22 cellular contexts compared by ENCODE assay signal in the genomic region with DNA sequence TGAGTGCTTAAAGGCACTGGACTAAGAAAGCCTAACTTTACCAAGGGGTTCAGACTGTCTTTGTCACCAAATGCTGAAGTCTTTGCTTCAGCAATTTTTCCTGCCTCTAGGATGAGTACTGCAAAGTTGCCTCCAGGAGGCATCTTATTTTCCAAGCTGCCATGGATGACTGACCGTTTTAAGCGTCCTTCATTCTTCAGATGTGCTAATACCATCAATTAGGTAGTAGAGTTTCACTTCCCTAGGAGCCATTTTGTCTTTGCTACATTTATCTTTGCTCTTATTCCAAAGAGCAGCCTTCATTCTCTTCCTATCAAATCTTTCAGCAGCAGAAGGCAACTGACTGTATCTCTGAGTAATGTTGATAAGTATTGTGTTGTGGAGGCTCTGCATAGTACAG.
DNase-seq lines count a peak whose midpoint lies in the region; ATAC-seq, FAIRE-seq and TF ChIP-seq lines count a peak whose summit lies in the region.
"Had no signal": no experiment of that assay in that cellular context is flagged by ENCODE, and none has a peak within 500 bp of the region (broad histone marks: within the 10 kb centered on the region; RNA-seq: fewer than 3 reads in every experiment).

No MANE protein-coding gene starts in this region.

- CTCF ChIA-PET in GM12878 (lab: Yijun Ruan, JAX): no interaction called here

- in situ Hi-C loops in GM12878 (cut with MboI) (no loop called here), GM13977 (cut with MboI; ENCODE audit: low pct_unique_long_range_greater_than_20kb, low sequenced_read_pairs, unreplicated experiment) (no loop called here)

- H3K4me3 ChIP-seq in GM12878 (no peak overlapping the region), small intestine (ENCODE audit: low read depth in 1 of 2, low read length in 2 of 2) (no peak overlapping the region), tibial nerve (no peak overlapping the region)
- H3K4me3 ChIP-seq: A549; BLaER1 treated with 17β-estradiol and CSF1 and Interleukin-3, amounts not matched to agents 10 nM and 100 nM; GM23248 had no signal

- H3K9me3 ChIP-seq in GM12878 (replicated peaks; ENCODE audit: control insufficient read depth, insufficient read depth, low read length) (no peaks in the 10 kb centered on the region), small intestine (ENCODE audit: control insufficient read depth, low read depth) (no peaks in the 10 kb centered on the region), tibial nerve (no peaks in the 10 kb centered on the region)
- H3K9me3 ChIP-seq: A549, BE2C had no signal

- TF ChIP-seq POLR2A in GM12878 (IDR thresholded peaks at IDR 0.05; ENCODE audit: low read depth, low read length): no peak
- no peak for TF ChIP-seq POLR2A in tibial nerve (IDR thresholded peaks at IDR 0.05)

- TF ChIP-seq EP300 in GM12878 (IDR thresholded peaks at IDR 0.05; ENCODE audit: borderline replicate concordance in 1 of 2, control insufficient read depth in 1 of 2, low read depth in 2 of 2, low read length in 2 of 2) (no peak), tibial nerve (IDR thresholded peaks at IDR 0.05) (no peak)

- intact Hi-C loops in GM12878 (cut with micrococcal nuclease; ENCODE audit: unreplicated experiment): no loop called here

- H3K36me3 ChIP-seq in GM12878 (ENCODE audit: control insufficient read depth in 2 of 2, insufficient read depth in 2 of 2, low read length in 1 of 2) (no peaks in the 10 kb centered on the region), small intestine (ENCODE audit: control insufficient read depth in 2 of 2, insufficient read depth in 2 of 2, low read length in 2 of 2) (no peaks in the 10 kb centered on the region), tibial nerve (no peaks in the 10 kb centered on the region)
- H3K36me3 ChIP-seq: BE2C; BLaER1 treated with 17β-estradiol and CSF1 and Interleukin-3, amounts not matched to agents 10 nM and 100 nM had no signal

- no peaks in the 10 kb centered on the region for H4K20me1 ChIP-seq in GM12878 (ENCODE audit: control insufficient read depth, insufficient read depth)
- H4K20me1 ChIP-seq: BLaER1 treated with 17β-estradiol and CSF1 and Interleukin-3, amounts not matched to agents 10 nM and 100 nM had no signal

- H3K4me1 ChIP-seq in GM12878 (ENCODE audit: control insufficient read depth, insufficient read depth, low read length) (no peaks in the 10 kb centered on the region), small intestine (ENCODE audit: control insufficient read depth in 2 of 2, insufficient read depth in 1 of 2, low read depth in 1 of 2, low read length in 1 of 2) (no peaks in the 10 kb centered on the region), tibial nerve (no peaks in the 10 kb centered on the region)
- H3K4me1 ChIP-seq: A549, BE2C had no signal

- POLR2A ChIA-PET in GM12878 (lab: Charles Lee): no interaction called here

- DNase-seq in NOMO-1 treated with DMSO at 0.1 percent for 48 hours (lab: John Stamatoyannopoulos, UW; ENCODE audit: unreplicated experiment) (peak; percentile 4), NOMO-1 (lab: John Stamatoyannopoulos, UW; ENCODE audit: unreplicated experiment in 2 of 2) (no peak), GM12878 (ENCODE audit: low read depth, low spot score) (no peak), small intestine (peak; percentile 23), tibial nerve (ENCODE audit: low spot score in 2 of 2) (no peak), GM13977 (ENCODE audit: low spot score) (no peak)
- DNase-seq: 8988T; ACHN; AML-193; BE2C; Calu3; CD4-positive, alpha-beta memory T cell; COR-L47; DMS153; DND-41; GM23248; H7; HCEC 1CT had no signal

- RAD21 ChIA-PET in GM12878 (lab: Charles Lee; ENCODE audit: unreplicated experiment): no interaction called here

- ATAC-seq in GM12878: no peak
- ATAC-seq: A549 had no signal

- 0% methylated on average over 2 of the region's 2 CpGs for WGBS in GM12878 (ENCODE audit: insufficient coverage, insufficient replicate concordance, low lambda C conversion rate, missing lambda C conversion rate)
- 42 to 84% (median 84%) methylated on average over 2 of the region's 2 CpGs for WGBS in small intestine, 3 donors
- 88 to 94% methylated on average over 2 of the region's 2 CpGs for WGBS in tibial nerve, 2 donors

- H3K27me3 ChIP-seq in GM12878 (replicated peaks in 1 of 2; ENCODE audit: control insufficient read depth in 2 of 2, insufficient read depth in 2 of 2, low read length in 1 of 2): no peaks in the 10 kb centered on the region
- H3K27me3 ChIP-seq in small intestine (ENCODE audit: control insufficient read depth in 2 of 2, insufficient read depth in 2 of 2, low read length in 2 of 2): no peaks in the 10 kb centered on the region
- H3K27me3 ChIP-seq in tibial nerve: no peaks in the 10 kb centered on the region
- H3K27me3 ChIP-seq: BE2C had no signal

- no peaks in the 10 kb centered on the region for H3K79me2 ChIP-seq in GM12878 (ENCODE audit: control insufficient read depth, insufficient read depth, low read length)

- TF ChIP-seq RAD21 in GM12878 (IDR thresholded peaks at IDR 0.05; ENCODE audit: insufficient read depth, low read depth, low read length): no peak

- BruUV-seq in GM12878 (replicated peaks; lab: Mats Ljungman, UMichigan): no TSS peak

- TF ChIP-seq CTCF in GM12878 (IDR thresholded peaks at IDR 0.05 in 2 of 3, conservative IDR thresholded peaks at IDR 0.05 in 1 of 3; ENCODE audit: control insufficient read depth in 2 of 3, extremely low read depth in 1 of 3, insufficient read depth in 1 of 3, low read depth in 3 of 3, low read length in 3 of 3): no peak
- TF ChIP-seq CTCF in tibial nerve (IDR thresholded peaks at IDR 0.05): no peak
- no peak for TF ChIP-seq CTCF in GM13977 (IDR thresholded peaks at IDR 0.05; ENCODE audit: extremely low read depth, insufficient read depth, missing control alignments)

- no peak overlapping the region for H3K4me2 ChIP-seq in GM12878 (ENCODE audit: control insufficient read depth, insufficient read depth)
- H3K4me2 ChIP-seq: A549; BLaER1 treated with 17β-estradiol and CSF1 and Interleukin-3, amounts not matched to agents 10 nM and 100 nM had no signal

- H2AFZ ChIP-seq in GM12878 (ENCODE audit: control insufficient read depth, low read depth, low read length): no peak overlapping the region
- H2AFZ ChIP-seq: GM23248 had no signal

- SMC1A ChIA-PET in GM12878 (lab: Charles Lee; ENCODE audit: uncharacterized antibody, unreplicated experiment): no interaction called here

- FAIRE-seq in GM12878 (lab: Jason Lieb, UNC) (no peak), small intestine (lab: Jason Lieb, UNC) (no peak)
- FAIRE-seq: A549, G401.6, H1 had no signal

- H3K27ac ChIP-seq in GM12878 (ENCODE audit: control insufficient read depth, insufficient read depth): no peak overlapping the region
- H3K27ac ChIP-seq in small intestine (ENCODE audit: low read depth in 1 of 2, low read length in 1 of 2): no peak overlapping the region
- no peak overlapping the region for H3K27ac ChIP-seq in tibial nerve
- H3K27ac ChIP-seq: A549; BLaER1 treated with 17β-estradiol and CSF1 and Interleukin-3, amounts not matched to agents 10 nM and 100 nM; GM23248 had no signal

- no peak overlapping the region for H3K9ac ChIP-seq in GM12878 (ENCODE audit: control insufficient read depth, insufficient read depth, low read length)
- H3K9ac ChIP-seq: BLaER1 treated with 17β-estradiol and CSF1 and Interleukin-3, amounts not matched to agents 10 nM and 100 nM; GM23248 had no signal

TF ChIP-seq in GM12878, 131 proteins besides CTCF, POLR2A, EP300 and RAD21:
- TF ChIP-seq SPI1 (IDR thresholded peaks at IDR 0.05; ENCODE audit: borderline replicate concordance, insufficient read depth, low read depth, low read length): peak; percentile 43
- TF ChIP-seq, protein P1, sequence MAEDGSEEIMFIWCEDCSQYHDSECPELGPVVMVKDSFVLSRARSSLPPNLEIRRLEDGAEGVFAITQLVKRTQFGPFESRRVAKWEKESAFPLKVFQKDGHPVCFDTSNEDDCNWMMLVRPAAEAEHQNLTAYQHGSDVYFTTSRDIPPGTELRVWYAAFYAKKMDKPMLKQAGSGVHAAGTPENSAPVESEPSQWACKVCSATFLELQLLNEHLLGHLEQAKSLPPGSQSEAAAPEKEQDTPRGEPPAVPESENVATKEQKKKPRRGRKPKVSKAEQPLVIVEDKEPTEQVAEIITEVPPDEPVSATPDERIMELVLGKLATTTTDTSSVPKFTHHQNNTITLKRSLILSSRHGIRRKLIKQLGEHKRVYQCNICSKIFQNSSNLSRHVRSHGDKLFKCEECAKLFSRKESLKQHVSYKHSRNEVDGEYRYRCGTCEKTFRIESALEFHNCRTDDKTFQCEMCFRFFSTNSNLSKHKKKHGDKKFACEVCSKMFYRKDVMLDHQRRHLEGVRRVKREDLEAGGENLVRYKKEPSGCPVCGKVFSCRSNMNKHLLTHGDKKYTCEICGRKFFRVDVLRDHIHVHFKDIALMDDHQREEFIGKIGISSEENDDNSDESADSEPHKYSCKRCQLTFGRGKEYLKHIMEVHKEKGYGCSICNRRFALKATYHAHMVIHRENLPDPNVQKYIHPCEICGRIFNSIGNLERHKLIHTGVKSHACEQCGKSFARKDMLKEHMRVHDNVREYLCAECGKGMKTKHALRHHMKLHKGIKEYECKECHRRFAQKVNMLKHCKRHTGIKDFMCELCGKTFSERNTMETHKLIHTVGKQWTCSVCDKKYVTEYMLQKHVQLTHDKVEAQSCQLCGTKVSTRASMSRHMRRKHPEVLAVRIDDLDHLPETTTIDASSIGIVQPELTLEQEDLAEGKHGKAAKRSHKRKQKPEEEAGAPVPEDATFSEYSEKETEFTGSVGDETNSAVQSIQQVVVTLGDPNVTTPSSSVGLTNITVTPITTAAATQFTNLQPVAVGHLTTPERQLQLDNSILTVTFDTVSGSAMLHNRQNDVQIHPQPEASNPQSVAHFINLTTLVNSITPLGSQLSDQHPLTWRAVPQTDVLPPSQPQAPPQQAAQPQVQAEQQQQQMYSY (CRISPR knock-in tag; IDR thresholded peaks at IDR 0.05): no peak
TF ChIP-seq in GM12878: peak in this region for 1.

Comparison
In these comparisons a context has a peak if more than half of its experiments do, and no peak if none do; other contexts are left out.
1. DNase-seq: peak in NOMO-1 treated with DMSO at 0.1 percent for 48 hours (single experiment) and small intestine (single experiment); none in NOMO-1 (0 of 2), GM12878 (single experiment), tibial nerve (0 of 2) and GM13977 (single experiment).